In genomic region chr5:1103093-1103492, GRCh38 we compare ENCODE assay signal across 1 cellular context.
TF ChIP-seq lines count a peak whose summit lies in the region.

No MANE protein-coding gene starts in this region.

TF ChIP-seq in A549, 52 proteins besides CTCF, POLR2A, EP300 and RAD21 (continued from another document):
- TF ChIP-seq ESRRA (IDR thresholded peaks at IDR 0.05; ENCODE audit: borderline replicate concordance, low read length) (no peak), RCOR1 (IDR thresholded peaks at IDR 0.05; ENCODE audit: low read depth, low read length) (no peak), RNF2 (IDR thresholded peaks at IDR 0.05; ENCODE audit: borderline replicate concordance, low read depth) (no peak), RARB (CRISPR knock-in tag; IDR thresholded peaks at IDR 0.05) (no peak), CBX8 (IDR thresholded peaks at IDR 0.05) (no peak), HDAC2 (IDR thresholded peaks at IDR 0.05) (no peak)
- TF ChIP-seq, protein P1, sequence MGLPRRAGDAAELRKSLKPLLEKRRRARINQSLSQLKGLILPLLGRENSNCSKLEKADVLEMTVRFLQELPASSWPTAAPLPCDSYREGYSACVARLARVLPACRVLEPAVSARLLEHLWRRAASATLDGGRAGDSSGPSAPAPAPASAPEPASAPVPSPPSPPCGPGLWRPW (IDR thresholded peaks at IDR 0.05), result no peak
TF ChIP-seq in A549: peak in this region for 0.
